In genomic region chr6:117600008-117600743, GRCh38 we compare ENCODE assay signal across 8 cellular contexts. TPM values are rescaled to one million over a fixed set of nuclear protein-coding genes. Genes with fewer than 3 reads are reported as not detected.
DNase-seq lines count a peak whose midpoint lies in the region; ATAC-seq and TF ChIP-seq lines count a peak whose summit lies in the region.

No MANE protein-coding gene starts in this region.

- peak overlapping the region; percentile 60 for H3K27ac Mint-ChIP-seq in chondrocyte (ENCODE audit: unreplicated experiment)

- H3K9ac ChIP-seq in OCI-LY3 (ENCODE audit: low read length) = no peak overlapping the region

- H3K4me2 ChIP-seq in OCI-LY3 (ENCODE audit: low read length) = peak overlapping the region; percentile 73

- peak overlapping the region; percentile 97 for H3K4me3 ChIP-seq in OCI-LY3 (ENCODE audit: low read length)
- peak overlapping the region; percentile 90 for H3K4me3 ChIP-seq in retinal pigment epithelial cell (ENCODE audit: low read length)

- H3K4me1 Mint-ChIP-seq in chondrocyte (ENCODE audit: low read depth) = peaks cover 36% of the 10 kb centered on the region

- no peaks in the 10 kb centered on the region for H3K27me3 Mint-ChIP-seq in chondrocyte (ENCODE audit: low read depth)

- peaks cover 33% of the 10 kb centered on the region for H3K4me1 ChIP-seq in OCI-LY3 (ENCODE audit: low read length)

- H4K20me1 ChIP-seq in OCI-LY3 (ENCODE audit: insufficient read depth, low read length) = 0 out of 2 replicates have a peak, but pooled peaks cover 4% of the 10 kb centered on the region

- peaks cover 16% of the 10 kb centered on the region for H3K36me3 Mint-ChIP-seq in chondrocyte (ENCODE audit: low read depth)

- peak overlapping the region; percentile 99 for H3K4me3 Mint-ChIP-seq in chondrocyte (ENCODE audit: unreplicated experiment)

- DNase-seq in SIG-M5 treated with dmso at 0.1 percent for 504 hours (lab: John Stamatoyannopoulos, UW; ENCODE audit: unreplicated experiment) (peak; percentile 76), SIG-M5 (lab: John Stamatoyannopoulos, UW) (no peak), chondrocyte (ENCODE audit: low spot score) (no peak), retinal pigment epithelial cell (ENCODE audit: low read depth) (no peak), NCI-H748 (lab: John Stamatoyannopoulos, UW; ENCODE audit: unreplicated experiment) (no peak), NCI-H226 (no peak)

- peaks cover 67% of the 10 kb centered on the region for H3K79me2 ChIP-seq in OCI-LY3 (ENCODE audit: low read length)

- no peaks in the 10 kb centered on the region for H3K27me3 ChIP-seq in OCI-LY3 (ENCODE audit: low read depth, low read length)

- H2AFZ ChIP-seq in OCI-LY3 (ENCODE audit: low read depth, low read length) = no peak overlapping the region

- H3K9me3 ChIP-seq in OCI-LY3 (ENCODE audit: insufficient read depth, low read length) = peaks cover 4% of the 10 kb centered on the region; the same call in 1 of the 2 replicates

- TF ChIP-seq CTCF in OCI-LY3 (IDR thresholded peaks at IDR 0.05; ENCODE audit: low read depth, low read length) = no peak
- TF ChIP-seq CTCF in chondrocyte (IDR thresholded peaks at IDR 0.05) = no peak
- no peak for TF ChIP-seq CTCF in retinal pigment epithelial cell (conservative IDR thresholded peaks at IDR 0.05; ENCODE audit: low read depth, low read length)

- H3K36me3 ChIP-seq in OCI-LY3 (replicated peaks; ENCODE audit: low read depth, low read length) = peaks cover 41% of the 10 kb centered on the region

- H3K9me3 Mint-ChIP-seq in chondrocyte (ENCODE audit: low read depth) = peaks cover 11% of the 10 kb centered on the region

- H3K27ac ChIP-seq in OCI-LY3 (ENCODE audit: low read length) = no peak overlapping the region

- ATAC-seq in GM18907 (IDR thresholded peaks at IDR 0.05; ENCODE audit: unreplicated experiment) = no peak

RNA-seq across cellular contexts. Expression of gene GOPC, which starts 2.1 kb away (rescaled TPM):
- total RNA-seq in chondrocyte = 34.6 to 52.4 TPM (median 35.1 TPM) in 3 replicates
